ENCODE assay signal across 8 cellular contexts in genomic region chr1:227318852-227319607, GRCh38. TPM values are rescaled to one million over a fixed set of nuclear protein-coding genes. Genes with fewer than 3 reads are reported as not detected.
DNase-seq lines count a peak whose midpoint lies in the region; ATAC-seq and TF ChIP-seq lines count a peak whose summit lies in the region.

No MANE protein-coding gene starts in this region.

- peak overlapping the region; percentile 17 to 33 for H3K9ac ChIP-seq in liver (ENCODE audit: low read depth in 1 of 2, low read length in 2 of 2)

- H3K36me3 ChIP-seq in RWPE2 (ENCODE audit: low read depth) (no peaks in the 10 kb centered on the region), ectodermal cell (ENCODE audit: control insufficient read depth, insufficient read depth, low read length) (no peaks in the 10 kb centered on the region), liver (ENCODE audit: control insufficient read depth in 4 of 4, insufficient read depth in 3 of 4, low read depth in 1 of 4, low read length in 3 of 4) (no peaks in the 10 kb centered on the region)

- H3K27ac ChIP-seq in RWPE2 (ENCODE audit: poor library complexity, severe bottlenecking) = peak overlapping the region; percentile 80
- H3K27ac ChIP-seq in ectodermal cell (ENCODE audit: insufficient read depth, low read depth, low read length, poor library complexity, severe bottlenecking) = peak overlapping the region; percentile 95
- peak overlapping the region; percentile 89 to 96 for H3K27ac ChIP-seq in liver (ENCODE audit: low read depth in 1 of 2, low read length in 2 of 2)

- 3 to 4% methylated on average over 31 of the region's 31 CpGs for WGBS in ectodermal cell, 2 experiments
- 11% methylated on average over 31 of the region's 31 CpGs for WGBS in liver

- no peak for TF ChIP-seq RAD21 in liver (IDR thresholded peaks at IDR 0.05)

- no peak overlapping the region for H3K27ac Mint-ChIP-seq in stimulated activated naive CD8-positive, alpha-beta T cell treated with anti-CD3 and anti-CD28 coated beads, Interleukin-15, Interleukin-2, amounts not matched to agents 100 ng/mL and 50 ng/mL, for 24 hours

- H3K27me3 ChIP-seq in RWPE2 (ENCODE audit: insufficient read depth, poor library complexity, severe bottlenecking) (no peaks in the 10 kb centered on the region), ectodermal cell (ENCODE audit: control insufficient read depth, insufficient read depth, low read length, poor library complexity, severe bottlenecking) (no peaks in the 10 kb centered on the region), liver (ENCODE audit: control insufficient read depth in 4 of 4, insufficient read depth in 4 of 4, low read length in 3 of 4) (no peaks in the 10 kb centered on the region)

- no peaks in the 10 kb centered on the region for H3K36me3 Mint-ChIP-seq in stimulated activated naive CD8-positive, alpha-beta T cell treated with anti-CD3 and anti-CD28 coated beads, Interleukin-15, Interleukin-2, amounts not matched to agents 100 ng/mL and 50 ng/mL, for 24 hours (ENCODE audit: low read depth)

- H3K9me3 ChIP-seq in RWPE2 (ENCODE audit: severe bottlenecking) (no peaks in the 10 kb centered on the region), ectodermal cell (ENCODE audit: control insufficient read depth, low read length) (no peaks in the 10 kb centered on the region), liver (ENCODE audit: control insufficient read depth in 4 of 4, low read length in 3 of 4) (no peaks in the 10 kb centered on the region)

- H3K4me1 Mint-ChIP-seq in stimulated activated naive CD8-positive, alpha-beta T cell treated with anti-CD3 and anti-CD28 coated beads, Interleukin-15, Interleukin-2, amounts not matched to agents 100 ng/mL and 50 ng/mL, for 24 hours (ENCODE audit: low read depth) = peaks cover 9% of the 10 kb centered on the region

- peak; percentile 24; the same call in 2 of the 3 replicates for ATAC-seq in RWPE2 (ENCODE audit: low read depth)
- ATAC-seq in HG03354 (IDR thresholded peaks at IDR 0.05; ENCODE audit: poor library complexity, severe bottlenecking, unreplicated experiment) = no peak
- no peak for ATAC-seq in GM21529 (IDR thresholded peaks at IDR 0.05; ENCODE audit: unreplicated experiment)

- peak overlapping the region; percentile 69 for H3K4me3 Mint-ChIP-seq in stimulated activated naive CD8-positive, alpha-beta T cell treated with anti-CD3 and anti-CD28 coated beads, Interleukin-15, Interleukin-2, amounts not matched to agents 100 ng/mL and 50 ng/mL, for 24 hours

- H3K27me3 Mint-ChIP-seq in stimulated activated naive CD8-positive, alpha-beta T cell treated with anti-CD3 and anti-CD28 coated beads, Interleukin-15, Interleukin-2, amounts not matched to agents 100 ng/mL and 50 ng/mL, for 24 hours = peaks cover 75% of the 10 kb centered on the region

- H3K4me1 ChIP-seq in RWPE2 (ENCODE audit: insufficient read depth, poor library complexity, severe bottlenecking) = no peaks in the 10 kb centered on the region
- peaks cover 11% of the 10 kb centered on the region for H3K4me1 ChIP-seq in ectodermal cell (ENCODE audit: control insufficient read depth, insufficient read depth, low read length)
- peaks cover 3 to 40% (median 24%) of the 10 kb centered on the region in 4 donors for H3K4me1 ChIP-seq in liver (ENCODE audit: control insufficient read depth in 4 of 4, insufficient read depth in 4 of 4, low read length in 3 of 4)

- TF ChIP-seq CTCF in RWPE2 (IDR thresholded peaks at IDR 0.05; ENCODE audit: poor library complexity, severe bottlenecking) = no peak
- TF ChIP-seq CTCF in liver (IDR thresholded peaks at IDR 0.05; ENCODE audit: low read depth, low read length, missing input control) = no peak

- DNase-seq in A172 (ENCODE audit: low spot score) = peak; percentile 39
- peak; percentile 7 for DNase-seq in H4 (ENCODE audit: low spot score)
- no peak for DNase-seq in RWPE2 (ENCODE audit: low spot score)

- H3K4me3 ChIP-seq in RWPE2 (ENCODE audit: severe bottlenecking) (peak overlapping the region; percentile 80), ectodermal cell (ENCODE audit: insufficient read depth, low read depth, low read length) (peak overlapping the region; percentile 88), liver (ENCODE audit: low read depth in 1 of 3, low read length in 3 of 3) (peak overlapping the region; percentile 57 to 98 (median 66))

- H3K9me3 Mint-ChIP-seq in stimulated activated naive CD8-positive, alpha-beta T cell treated with anti-CD3 and anti-CD28 coated beads, Interleukin-15, Interleukin-2, amounts not matched to agents 100 ng/mL and 50 ng/mL, for 24 hours = peaks cover 7% of the 10 kb centered on the region

TF ChIP-seq in liver, 16 proteins besides CTCF, POLR2A, EP300 and RAD21:
- TF ChIP-seq YY1 (IDR thresholded peaks at IDR 0.05) (peak; percentile 34), EGR1 (IDR thresholded peaks at IDR 0.05; ENCODE audit: low read depth in 2 of 2) (no peak)

RNA-seq across cellular contexts. Expression of gene CDC42BPA, which starts 0.7 kb away (rescaled TPM):
- total RNA-seq in A172 (2014; rRNA removed; shearing (Covaris generic)) = 32.7 and 36.9 TPM in 2 replicates
- 7.5 and 13.5 TPM in 2 replicates for total RNA-seq in H4 (2014; rRNA removed; shearing (Covaris generic))
- 20.7 TPM for polyA plus RNA-seq in ectodermal cell (2013, experiment 1 of 4)
- 22.1 TPM for polyA plus RNA-seq in ectodermal cell (2013, experiment 2 of 4)
- polyA plus RNA-seq in ectodermal cell (2013, experiment 3 of 4) = 14.9 TPM
- polyA plus RNA-seq in ectodermal cell (2013, experiment 4 of 4) = 19.3 TPM
- total RNA-seq in liver = 10 to 100 TPM; 34.4 to 39.9 TPM
- polyA plus RNA-seq in liver = 10 to 100 TPM in 1 of 2 donors, 1 to 10 TPM in 1; 5.8 to 14.2 TPM
